ENCODE assay signal across 1 cellular context in genomic region chr19:4791183-4792018, GRCh38.
TF ChIP-seq lines count a peak whose summit lies in the region.

FEM1A (plus strand) TSS chr19:4791734; CDS start chr19:4791855, 121 bp downstream.

TF ChIP-seq in WTC11, 78 proteins besides CTCF, POLR2A, EP300 and RAD21 (continued from another document):
- TF ChIP-seq, protein P1, sequence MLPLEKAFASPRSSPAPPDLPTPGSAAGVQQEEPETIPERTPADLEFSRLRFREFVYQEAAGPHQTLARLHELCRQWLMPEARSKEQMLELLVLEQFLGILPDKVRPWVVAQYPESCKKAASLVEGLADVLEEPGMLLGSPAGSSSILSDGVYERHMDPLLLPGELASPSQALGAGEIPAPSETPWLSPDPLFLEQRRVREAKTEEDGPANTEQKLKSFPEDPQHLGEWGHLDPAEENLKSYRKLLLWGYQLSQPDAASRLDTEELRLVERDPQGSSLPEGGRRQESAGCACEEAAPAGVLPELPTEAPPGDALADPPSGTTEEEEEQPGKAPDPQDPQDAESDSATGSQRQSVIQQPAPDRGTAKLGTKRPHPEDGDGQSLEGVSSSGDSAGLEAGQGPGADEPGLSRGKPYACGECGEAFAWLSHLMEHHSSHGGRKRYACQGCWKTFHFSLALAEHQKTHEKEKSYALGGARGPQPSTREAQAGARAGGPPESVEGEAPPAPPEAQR (CRISPR knock-in tag; IDR thresholded peaks at IDR 0.05), result peak; percentile 67
- peak; percentile 57 for TF ChIP-seq HMGXB4 (CRISPR knock-in tag; IDR thresholded peaks at IDR 0.05)
- TF ChIP-seq NFE2L1 (CRISPR knock-in tag; IDR thresholded peaks at IDR 0.05), result 0 out of 2 replicates have a peak, but pooled peaks have one; percentile 1
- peak; percentile 26; the same call in 1 of the 2 replicates for TF ChIP-seq ETV6 (CRISPR knock-in tag; IDR thresholded peaks at IDR 0.05)
- no peak for TF ChIP-seq EMX1 (CRISPR knock-in tag; IDR thresholded peaks at IDR 0.05)
- TF ChIP-seq, protein P2, sequence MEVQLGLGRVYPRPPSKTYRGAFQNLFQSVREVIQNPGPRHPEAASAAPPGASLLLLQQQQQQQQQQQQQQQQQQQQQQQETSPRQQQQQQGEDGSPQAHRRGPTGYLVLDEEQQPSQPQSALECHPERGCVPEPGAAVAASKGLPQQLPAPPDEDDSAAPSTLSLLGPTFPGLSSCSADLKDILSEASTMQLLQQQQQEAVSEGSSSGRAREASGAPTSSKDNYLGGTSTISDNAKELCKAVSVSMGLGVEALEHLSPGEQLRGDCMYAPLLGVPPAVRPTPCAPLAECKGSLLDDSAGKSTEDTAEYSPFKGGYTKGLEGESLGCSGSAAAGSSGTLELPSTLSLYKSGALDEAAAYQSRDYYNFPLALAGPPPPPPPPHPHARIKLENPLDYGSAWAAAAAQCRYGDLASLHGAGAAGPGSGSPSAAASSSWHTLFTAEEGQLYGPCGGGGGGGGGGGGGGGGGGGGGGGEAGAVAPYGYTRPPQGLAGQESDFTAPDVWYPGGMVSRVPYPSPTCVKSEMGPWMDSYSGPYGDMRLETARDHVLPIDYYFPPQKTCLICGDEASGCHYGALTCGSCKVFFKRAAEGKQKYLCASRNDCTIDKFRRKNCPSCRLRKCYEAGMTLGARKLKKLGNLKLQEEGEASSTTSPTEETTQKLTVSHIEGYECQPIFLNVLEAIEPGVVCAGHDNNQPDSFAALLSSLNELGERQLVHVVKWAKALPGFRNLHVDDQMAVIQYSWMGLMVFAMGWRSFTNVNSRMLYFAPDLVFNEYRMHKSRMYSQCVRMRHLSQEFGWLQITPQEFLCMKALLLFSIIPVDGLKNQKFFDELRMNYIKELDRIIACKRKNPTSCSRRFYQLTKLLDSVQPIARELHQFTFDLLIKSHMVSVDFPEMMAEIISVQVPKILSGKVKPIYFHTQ (CRISPR knock-in tag; IDR thresholded peaks at IDR 0.05), result no peak
- TF ChIP-seq, protein P3, sequence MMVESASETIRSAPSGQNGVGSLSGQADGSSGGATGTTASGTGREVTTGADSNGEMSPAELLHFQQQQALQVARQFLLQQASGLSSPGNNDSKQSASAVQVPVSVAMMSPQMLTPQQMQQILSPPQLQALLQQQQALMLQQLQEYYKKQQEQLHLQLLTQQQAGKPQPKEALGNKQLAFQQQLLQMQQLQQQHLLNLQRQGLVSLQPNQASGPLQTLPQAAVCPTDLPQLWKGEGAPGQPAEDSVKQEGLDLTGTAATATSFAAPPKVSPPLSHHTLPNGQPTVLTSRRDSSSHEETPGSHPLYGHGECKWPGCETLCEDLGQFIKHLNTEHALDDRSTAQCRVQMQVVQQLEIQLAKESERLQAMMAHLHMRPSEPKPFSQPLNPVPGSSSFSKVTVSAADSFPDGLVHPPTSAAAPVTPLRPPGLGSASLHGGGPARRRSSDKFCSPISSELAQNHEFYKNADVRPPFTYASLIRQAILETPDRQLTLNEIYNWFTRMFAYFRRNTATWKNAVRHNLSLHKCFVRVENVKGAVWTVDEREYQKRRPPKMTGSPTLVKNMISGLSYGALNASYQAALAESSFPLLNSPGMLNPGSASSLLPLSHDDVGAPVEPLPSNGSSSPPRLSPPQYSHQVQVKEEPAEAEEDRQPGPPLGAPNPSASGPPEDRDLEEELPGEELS (CRISPR knock-in tag; IDR thresholded peaks at IDR 0.05), result peak; percentile 30; the same call in 1 of the 2 replicates
- no peak for TF ChIP-seq TEAD1 (CRISPR knock-in tag; IDR thresholded peaks at IDR 0.05)
- peak; percentile 66 for TF ChIP-seq FOXK1 (CRISPR knock-in tag; IDR thresholded peaks at IDR 0.05)
- peak; percentile 48; the same call in 1 of the 2 replicates for TF ChIP-seq NR2C2 (CRISPR knock-in tag; IDR thresholded peaks at IDR 0.05)
- TF ChIP-seq TCF7 (CRISPR knock-in tag; IDR thresholded peaks at IDR 0.05; ENCODE audit: low read depth), result peak; percentile 49; the same call in 1 of the 2 replicates
- TF ChIP-seq ZBTB43 (CRISPR knock-in tag; IDR thresholded peaks at IDR 0.05), result 0 out of 2 replicates have a peak, but pooled peaks have one; percentile 52
- peak; percentile 82 for TF ChIP-seq USF2 (CRISPR knock-in tag; IDR thresholded peaks at IDR 0.05)
- TF ChIP-seq, protein P4, sequence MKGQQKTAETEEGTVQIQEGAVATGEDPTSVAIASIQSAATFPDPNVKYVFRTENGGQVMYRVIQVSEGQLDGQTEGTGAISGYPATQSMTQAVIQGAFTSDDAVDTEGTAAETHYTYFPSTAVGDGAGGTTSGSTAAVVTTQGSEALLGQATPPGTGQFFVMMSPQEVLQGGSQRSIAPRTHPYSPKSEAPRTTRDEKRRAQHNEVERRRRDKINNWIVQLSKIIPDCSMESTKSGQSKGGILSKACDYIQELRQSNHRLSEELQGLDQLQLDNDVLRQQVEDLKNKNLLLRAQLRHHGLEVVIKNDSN (CRISPR knock-in tag; IDR thresholded peaks at IDR 0.05), result peak; percentile 69; the same call in 1 of the 2 replicates
